2 cellular contexts compared by ENCODE assay signal in the genomic region with DNA sequence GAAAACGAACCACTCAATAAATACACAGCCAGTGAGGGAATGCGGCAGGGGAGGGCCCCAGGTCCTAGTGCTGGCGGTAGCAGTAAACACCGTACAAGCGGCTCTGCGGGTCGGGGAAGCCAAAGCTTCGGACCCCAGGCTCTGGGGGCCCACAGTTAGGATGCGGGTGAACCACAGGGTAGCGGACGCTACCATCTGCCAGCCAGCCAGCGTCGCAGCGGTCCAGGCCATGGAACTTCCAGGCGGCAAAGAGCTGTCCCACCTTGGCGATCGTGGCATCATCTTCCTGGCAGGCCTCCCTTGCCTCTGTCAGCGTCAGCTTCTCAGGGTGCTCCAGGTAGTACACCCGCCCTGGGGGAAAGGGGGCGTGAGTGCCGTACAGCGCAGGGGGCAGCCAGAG.
TF ChIP-seq lines count a peak whose summit lies in the region.

No MANE protein-coding gene starts in this region.

TF ChIP-seq in K562, 482 proteins besides CTCF, POLR2A, EP300 and RAD21:
- TF ChIP-seq JUNB (CRISPR knock-in tag; conservative IDR thresholded peaks at IDR 0.05) (no peak), IRF2 (CRISPR knock-in tag; IDR thresholded peaks at IDR 0.05) (0 out of 2 replicates have a peak, but pooled peaks have one; percentile 46), ZNF12 (CRISPR knock-in tag; IDR thresholded peaks at IDR 0.05) (no peak)
- TF ChIP-seq, protein P1, sequence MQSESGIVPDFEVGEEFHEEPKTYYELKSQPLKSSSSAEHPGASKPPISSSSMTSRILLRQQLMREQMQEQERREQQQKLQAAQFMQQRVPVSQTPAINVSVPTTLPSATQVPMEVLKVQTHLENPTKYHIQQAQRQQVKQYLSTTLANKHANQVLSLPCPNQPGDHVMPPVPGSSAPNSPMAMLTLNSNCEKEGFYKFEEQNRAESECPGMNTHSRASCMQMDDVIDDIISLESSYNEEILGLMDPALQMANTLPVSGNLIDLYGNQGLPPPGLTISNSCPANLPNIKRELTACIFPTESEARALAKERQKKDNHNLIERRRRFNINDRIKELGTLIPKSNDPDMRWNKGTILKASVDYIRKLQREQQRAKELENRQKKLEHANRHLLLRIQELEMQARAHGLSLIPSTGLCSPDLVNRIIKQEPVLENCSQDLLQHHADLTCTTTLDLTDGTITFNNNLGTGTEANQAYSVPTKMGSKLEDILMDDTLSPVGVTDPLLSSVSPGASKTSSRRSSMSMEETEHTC (IDR thresholded peaks at IDR 0.05): no peak
- TF ChIP-seq, protein P2, sequence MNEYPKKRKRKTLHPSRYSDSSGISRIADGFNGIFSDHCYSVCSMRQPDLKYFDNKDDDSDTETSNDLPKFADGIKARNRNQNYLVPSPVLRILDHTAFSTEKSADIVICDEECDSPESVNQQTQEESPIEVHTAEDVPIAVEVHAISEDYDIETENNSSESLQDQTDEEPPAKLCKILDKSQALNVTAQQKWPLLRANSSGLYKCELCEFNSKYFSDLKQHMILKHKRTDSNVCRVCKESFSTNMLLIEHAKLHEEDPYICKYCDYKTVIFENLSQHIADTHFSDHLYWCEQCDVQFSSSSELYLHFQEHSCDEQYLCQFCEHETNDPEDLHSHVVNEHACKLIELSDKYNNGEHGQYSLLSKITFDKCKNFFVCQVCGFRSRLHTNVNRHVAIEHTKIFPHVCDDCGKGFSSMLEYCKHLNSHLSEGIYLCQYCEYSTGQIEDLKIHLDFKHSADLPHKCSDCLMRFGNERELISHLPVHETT (CRISPR knock-in tag; conservative IDR thresholded peaks at IDR 0.05 in 1 of 2, IDR thresholded peaks at IDR 0.05 in 1 of 2): no peak

TF ChIP-seq in SK-N-SH, 30 proteins besides CTCF, POLR2A, EP300 and RAD21:
- TF ChIP-seq TCF12 (IDR thresholded peaks at IDR 0.05) (no peak), SMC3 (IDR thresholded peaks at IDR 0.05; ENCODE audit: low read depth, low read length) (no peak), JUND (IDR thresholded peaks at IDR 0.05) (no peak), REST (IDR thresholded peaks at IDR 0.05; ENCODE audit: low read depth, low read length) (no peak), NRF1 (IDR thresholded peaks at IDR 0.05; ENCODE audit: low read depth, low read length) (no peak), GABPA (IDR thresholded peaks at IDR 0.05; ENCODE audit: low read depth) (no peak), NFIC (IDR thresholded peaks at IDR 0.05; ENCODE audit: borderline replicate concordance) (no peak), EZH2phosphoT487 (IDR thresholded peaks at IDR 0.05; ENCODE audit: borderline replicate concordance, low read depth) (no peak), TAF1 (IDR thresholded peaks at IDR 0.05; ENCODE audit: borderline replicate concordance, low read depth, low read length) (no peak), FOXJ3 (CRISPR knock-in tag; IDR thresholded peaks at IDR 0.05) (no peak), MEF2A (IDR thresholded peaks at IDR 0.05; ENCODE audit: borderline replicate concordance, low read depth) (no peak), ELF1 (IDR thresholded peaks at IDR 0.05) (no peak), SIN3A (IDR thresholded peaks at IDR 0.05; ENCODE audit: borderline replicate concordance, low read depth, low read length) (no peak)
